Comparison of ENCODE assay signal across 1 cellular context in the genomic region with DNA sequence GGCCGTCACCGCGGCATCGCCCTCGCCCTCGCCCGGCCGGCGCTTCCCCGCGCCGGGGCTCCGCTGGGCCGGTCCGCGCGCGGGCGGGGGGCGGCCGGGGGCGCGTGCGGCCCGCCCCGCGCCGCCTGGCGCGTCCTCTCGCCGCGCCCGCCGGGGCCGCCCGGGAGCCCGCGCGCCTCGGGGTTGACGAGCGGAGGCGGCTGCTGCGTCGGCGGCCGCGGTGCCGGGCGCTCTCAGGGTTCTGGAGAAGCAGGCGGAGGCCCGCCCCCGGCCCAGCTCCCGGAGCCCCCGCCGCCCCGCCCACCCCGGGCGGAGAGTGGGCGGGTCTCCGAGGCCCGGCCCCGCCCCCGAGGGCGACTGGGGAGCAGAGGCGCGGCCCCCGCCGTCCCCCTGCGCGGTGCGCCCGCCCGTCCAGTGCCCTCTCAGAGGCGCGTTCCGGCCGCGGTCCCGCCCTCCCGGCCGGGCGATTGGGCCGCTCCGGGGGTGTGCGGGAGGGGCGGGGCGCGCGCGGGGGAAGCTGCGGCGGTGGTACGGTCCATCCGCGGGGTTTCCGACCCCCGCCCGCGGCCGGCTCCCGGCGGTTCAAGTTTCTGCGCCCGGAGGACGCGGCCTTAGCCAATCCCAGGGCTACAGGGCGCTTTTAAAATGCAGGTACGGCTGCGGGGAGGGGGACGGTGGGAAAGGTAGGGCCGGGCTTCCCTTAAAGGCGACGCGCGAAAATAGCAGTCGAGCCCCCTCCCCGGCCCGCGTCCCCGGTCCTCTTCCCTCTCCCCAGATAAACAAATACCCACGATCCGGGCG.
A peak's percentile ranks its signal among the peaks of the same experiment; 100 is the strongest.
TF ChIP-seq lines count a peak whose summit lies in the region.

TSS of gene CCDC85C (minus strand) at position 243 of the 801 bp plus-strand sequence. CDS start 248 bp downstream, outside the sequence.

TF ChIP-seq in GM12878, 131 proteins besides CTCF, POLR2A, EP300 and RAD21 (continued from another document and continues in another):
- TF ChIP-seq, protein P1, sequence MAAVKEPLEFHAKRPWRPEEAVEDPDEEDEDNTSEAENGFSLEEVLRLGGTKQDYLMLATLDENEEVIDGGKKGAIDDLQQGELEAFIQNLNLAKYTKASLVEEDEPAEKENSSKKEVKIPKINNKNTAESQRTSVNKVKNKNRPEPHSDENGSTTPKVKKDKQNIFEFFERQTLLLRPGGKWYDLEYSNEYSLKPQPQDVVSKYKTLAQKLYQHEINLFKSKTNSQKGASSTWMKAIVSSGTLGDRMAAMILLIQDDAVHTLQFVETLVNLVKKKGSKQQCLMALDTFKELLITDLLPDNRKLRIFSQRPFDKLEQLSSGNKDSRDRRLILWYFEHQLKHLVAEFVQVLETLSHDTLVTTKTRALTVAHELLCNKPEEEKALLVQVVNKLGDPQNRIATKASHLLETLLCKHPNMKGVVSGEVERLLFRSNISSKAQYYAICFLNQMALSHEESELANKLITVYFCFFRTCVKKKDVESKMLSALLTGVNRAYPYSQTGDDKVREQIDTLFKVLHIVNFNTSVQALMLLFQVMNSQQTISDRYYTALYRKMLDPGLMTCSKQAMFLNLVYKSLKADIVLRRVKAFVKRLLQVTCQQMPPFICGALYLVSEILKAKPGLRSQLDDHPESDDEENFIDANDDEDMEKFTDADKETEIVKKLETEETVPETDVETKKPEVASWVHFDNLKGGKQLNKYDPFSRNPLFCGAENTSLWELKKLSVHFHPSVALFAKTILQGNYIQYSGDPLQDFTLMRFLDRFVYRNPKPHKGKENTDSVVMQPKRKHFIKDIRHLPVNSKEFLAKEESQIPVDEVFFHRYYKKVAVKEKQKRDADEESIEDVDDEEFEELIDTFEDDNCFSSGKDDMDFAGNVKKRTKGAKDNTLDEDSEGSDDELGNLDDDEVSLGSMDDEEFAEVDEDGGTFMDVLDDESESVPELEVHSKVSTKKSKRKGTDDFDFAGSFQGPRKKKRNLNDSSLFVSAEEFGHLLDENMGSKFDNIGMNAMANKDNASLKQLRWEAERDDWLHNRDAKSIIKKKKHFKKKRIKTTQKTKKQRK (IDR thresholded peaks at IDR 0.05; ENCODE audit: low read depth, low read length) = no peak
- TF ChIP-seq ZNF592 (IDR thresholded peaks at IDR 0.05) (0 out of 2 replicates have a peak, but pooled peaks have one; percentile 33), KLF5 (IDR thresholded peaks at IDR 0.05; ENCODE audit: partially characterized antibody) (peak; percentile 98), ESRRA (IDR thresholded peaks at IDR 0.05; ENCODE audit: low read length) (no peak), FOXK2 (IDR thresholded peaks at IDR 0.05) (peak; percentile 79), MLLT1 (IDR thresholded peaks at IDR 0.05) (no peak), BCL3 (IDR thresholded peaks at IDR 0.05; ENCODE audit: borderline replicate concordance, insufficient read depth, low read depth, low read length, poor library complexity, severe bottlenecking) (no peak), BMI1 (IDR thresholded peaks at IDR 0.05; ENCODE audit: borderline replicate concordance) (no peak), CHD2 (IDR thresholded peaks at IDR 0.05; ENCODE audit: borderline replicate concordance, low read depth, low read length) (peak; percentile 80), SP1 (IDR thresholded peaks at IDR 0.05; ENCODE audit: low read depth, low read length) (peak; percentile 97), CREB1 (IDR thresholded peaks at IDR 0.05; ENCODE audit: low read depth) (peak; percentile 46; the same call in 1 of the 2 replicates), TCF7 (IDR thresholded peaks at IDR 0.05; ENCODE audit: borderline replicate concordance) (no peak), STAT1 (conservative IDR thresholded peaks at IDR 0.05) (0 out of 2 replicates have a peak, but pooled peaks have one; percentile 61), HCFC1 (IDR thresholded peaks at IDR 0.05; ENCODE audit: low read length) (peak; percentile 44; the same call in 1 of the 2 replicates), ATF7 (IDR thresholded peaks at IDR 0.05; ENCODE audit: low read depth) (peak; percentile 50; the same call in 1 of the 2 replicates), HDGF (IDR thresholded peaks at IDR 0.05) (no peak), RUNX3 (IDR thresholded peaks at IDR 0.05; ENCODE audit: low read length) (0 out of 2 replicates have a peak, but pooled peaks have one; percentile 4), BACH1 (IDR thresholded peaks at IDR 0.05; ENCODE audit: borderline replicate concordance) (0 out of 2 replicates have a peak, but pooled peaks have one; percentile 45), RB1 (IDR thresholded peaks at IDR 0.05; ENCODE audit: borderline replicate concordance) (peak; percentile 66; the same call in 1 of the 2 replicates), CBFB (IDR thresholded peaks at IDR 0.05; ENCODE audit: low read depth) (no peak), ZNF207 (IDR thresholded peaks at IDR 0.05; ENCODE audit: borderline replicate concordance) (peak; percentile 74; the same call in 1 of the 2 replicates), EZH2 (IDR thresholded peaks at IDR 0.05; ENCODE audit: borderline replicate concordance, control insufficient read depth, low read depth, low read length) (no peak), JUND (IDR thresholded peaks at IDR 0.05; ENCODE audit: low read depth, low read length) (peak; percentile 99), BHLHE40 (IDR thresholded peaks at IDR 0.05; ENCODE audit: borderline replicate concordance in 1 of 2, low read depth in 2 of 2, low read length in 1 of 2) (peak; percentile 95 to 99)
- TF ChIP-seq, protein P2, sequence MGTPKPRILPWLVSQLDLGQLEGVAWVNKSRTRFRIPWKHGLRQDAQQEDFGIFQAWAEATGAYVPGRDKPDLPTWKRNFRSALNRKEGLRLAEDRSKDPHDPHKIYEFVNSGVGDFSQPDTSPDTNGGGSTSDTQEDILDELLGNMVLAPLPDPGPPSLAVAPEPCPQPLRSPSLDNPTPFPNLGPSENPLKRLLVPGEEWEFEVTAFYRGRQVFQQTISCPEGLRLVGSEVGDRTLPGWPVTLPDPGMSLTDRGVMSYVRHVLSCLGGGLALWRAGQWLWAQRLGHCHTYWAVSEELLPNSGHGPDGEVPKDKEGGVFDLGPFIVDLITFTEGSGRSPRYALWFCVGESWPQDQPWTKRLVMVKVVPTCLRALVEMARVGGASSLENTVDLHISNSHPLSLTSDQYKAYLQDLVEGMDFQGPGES (IDR thresholded peaks at IDR 0.05) = peak; percentile 77
- TF ChIP-seq, protein P3, sequence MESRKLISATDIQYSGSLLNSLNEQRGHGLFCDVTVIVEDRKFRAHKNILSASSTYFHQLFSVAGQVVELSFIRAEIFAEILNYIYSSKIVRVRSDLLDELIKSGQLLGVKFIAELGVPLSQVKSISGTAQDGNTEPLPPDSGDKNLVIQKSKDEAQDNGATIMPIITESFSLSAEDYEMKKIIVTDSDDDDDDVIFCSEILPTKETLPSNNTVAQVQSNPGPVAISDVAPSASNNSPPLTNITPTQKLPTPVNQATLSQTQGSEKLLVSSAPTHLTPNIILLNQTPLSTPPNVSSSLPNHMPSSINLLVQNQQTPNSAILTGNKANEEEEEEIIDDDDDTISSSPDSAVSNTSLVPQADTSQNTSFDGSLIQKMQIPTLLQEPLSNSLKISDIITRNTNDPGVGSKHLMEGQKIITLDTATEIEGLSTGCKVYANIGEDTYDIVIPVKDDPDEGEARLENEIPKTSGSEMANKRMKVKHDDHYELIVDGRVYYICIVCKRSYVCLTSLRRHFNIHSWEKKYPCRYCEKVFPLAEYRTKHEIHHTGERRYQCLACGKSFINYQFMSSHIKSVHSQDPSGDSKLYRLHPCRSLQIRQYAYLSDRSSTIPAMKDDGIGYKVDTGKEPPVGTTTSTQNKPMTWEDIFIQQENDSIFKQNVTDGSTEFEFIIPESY (IDR thresholded peaks at IDR 0.05) = no peak
- TF ChIP-seq, protein P4, sequence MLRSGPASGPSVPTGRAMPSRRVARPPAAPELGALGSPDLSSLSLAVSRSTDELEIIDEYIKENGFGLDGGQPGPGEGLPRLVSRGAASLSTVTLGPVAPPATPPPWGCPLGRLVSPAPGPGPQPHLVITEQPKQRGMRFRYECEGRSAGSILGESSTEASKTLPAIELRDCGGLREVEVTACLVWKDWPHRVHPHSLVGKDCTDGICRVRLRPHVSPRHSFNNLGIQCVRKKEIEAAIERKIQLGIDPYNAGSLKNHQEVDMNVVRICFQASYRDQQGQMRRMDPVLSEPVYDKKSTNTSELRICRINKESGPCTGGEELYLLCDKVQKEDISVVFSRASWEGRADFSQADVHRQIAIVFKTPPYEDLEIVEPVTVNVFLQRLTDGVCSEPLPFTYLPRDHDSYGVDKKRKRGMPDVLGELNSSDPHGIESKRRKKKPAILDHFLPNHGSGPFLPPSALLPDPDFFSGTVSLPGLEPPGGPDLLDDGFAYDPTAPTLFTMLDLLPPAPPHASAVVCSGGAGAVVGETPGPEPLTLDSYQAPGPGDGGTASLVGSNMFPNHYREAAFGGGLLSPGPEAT (IDR thresholded peaks at IDR 0.05; ENCODE audit: low read depth) = peak; percentile 74; the same call in 1 of the 2 replicates
- TF ChIP-seq, protein P5, sequence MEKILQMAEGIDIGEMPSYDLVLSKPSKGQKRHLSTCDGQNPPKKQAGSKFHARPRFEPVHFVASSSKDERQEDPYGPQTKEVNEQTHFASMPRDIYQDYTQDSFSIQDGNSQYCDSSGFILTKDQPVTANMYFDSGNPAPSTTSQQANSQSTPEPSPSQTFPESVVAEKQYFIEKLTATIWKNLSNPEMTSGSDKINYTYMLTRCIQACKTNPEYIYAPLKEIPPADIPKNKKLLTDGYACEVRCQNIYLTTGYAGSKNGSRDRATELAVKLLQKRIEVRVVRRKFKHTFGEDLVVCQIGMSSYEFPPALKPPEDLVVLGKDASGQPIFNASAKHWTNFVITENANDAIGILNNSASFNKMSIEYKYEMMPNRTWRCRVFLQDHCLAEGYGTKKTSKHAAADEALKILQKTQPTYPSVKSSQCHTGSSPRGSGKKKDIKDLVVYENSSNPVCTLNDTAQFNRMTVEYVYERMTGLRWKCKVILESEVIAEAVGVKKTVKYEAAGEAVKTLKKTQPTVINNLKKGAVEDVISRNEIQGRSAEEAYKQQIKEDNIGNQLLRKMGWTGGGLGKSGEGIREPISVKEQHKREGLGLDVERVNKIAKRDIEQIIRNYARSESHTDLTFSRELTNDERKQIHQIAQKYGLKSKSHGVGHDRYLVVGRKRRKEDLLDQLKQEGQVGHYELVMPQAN (conservative IDR thresholded peaks at IDR 0.05) = peak; percentile 54
- TF ChIP-seq, protein P6, sequence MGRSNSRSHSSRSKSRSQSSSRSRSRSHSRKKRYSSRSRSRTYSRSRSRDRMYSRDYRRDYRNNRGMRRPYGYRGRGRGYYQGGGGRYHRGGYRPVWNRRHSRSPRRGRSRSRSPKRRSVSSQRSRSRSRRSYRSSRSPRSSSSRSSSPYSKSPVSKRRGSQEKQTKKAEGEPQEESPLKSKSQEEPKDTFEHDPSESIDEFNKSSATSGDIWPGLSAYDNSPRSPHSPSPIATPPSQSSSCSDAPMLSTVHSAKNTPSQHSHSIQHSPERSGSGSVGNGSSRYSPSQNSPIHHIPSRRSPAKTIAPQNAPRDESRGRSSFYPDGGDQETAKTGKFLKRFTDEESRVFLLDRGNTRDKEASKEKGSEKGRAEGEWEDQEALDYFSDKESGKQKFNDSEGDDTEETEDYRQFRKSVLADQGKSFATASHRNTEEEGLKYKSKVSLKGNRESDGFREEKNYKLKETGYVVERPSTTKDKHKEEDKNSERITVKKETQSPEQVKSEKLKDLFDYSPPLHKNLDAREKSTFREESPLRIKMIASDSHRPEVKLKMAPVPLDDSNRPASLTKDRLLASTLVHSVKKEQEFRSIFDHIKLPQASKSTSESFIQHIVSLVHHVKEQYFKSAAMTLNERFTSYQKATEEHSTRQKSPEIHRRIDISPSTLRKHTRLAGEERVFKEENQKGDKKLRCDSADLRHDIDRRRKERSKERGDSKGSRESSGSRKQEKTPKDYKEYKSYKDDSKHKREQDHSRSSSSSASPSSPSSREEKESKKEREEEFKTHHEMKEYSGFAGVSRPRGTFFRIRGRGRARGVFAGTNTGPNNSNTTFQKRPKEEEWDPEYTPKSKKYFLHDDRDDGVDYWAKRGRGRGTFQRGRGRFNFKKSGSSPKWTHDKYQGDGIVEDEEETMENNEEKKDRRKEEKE (IDR thresholded peaks at IDR 0.05) = peak; percentile 93
